Comparison of ENCODE assay signal across 17 cellular contexts in genomic region chr5:149063901-149064478, GRCh38. TPM values are rescaled to one million over a fixed set of nuclear protein-coding genes. Genes with fewer than 3 reads are reported as not detected.
DNase-seq lines count a peak whose midpoint lies in the region; ATAC-seq and TF ChIP-seq lines count a peak whose summit lies in the region.
"Had no signal": no experiment of that assay in that cellular context is flagged by ENCODE, and none has a peak within 500 bp of the region (broad histone marks: within the 10 kb centered on the region; RNA-seq: fewer than 3 reads in every experiment).

No MANE protein-coding gene starts in this region.

- H2AFZ ChIP-seq in PC-9, result no peak overlapping the region

- CTCF ChIA-PET in PC-9 (lab: Charles Lee), result interaction anchor here (0.6 to 1.2 kb wide), 3 partner anchors 10 to 51 kb away, joined by 3 read pairs; no protein-coding TSS in a partner anchor

- H3K9me3 ChIP-seq in PC-9 (ENCODE audit: insufficient read depth, low read depth) (peaks cover 9% of the 10 kb centered on the region), upper lobe of left lung (no peaks in the 10 kb centered on the region), uterus (no peaks in the 10 kb centered on the region)
- H3K9me3 ChIP-seq: prostate gland, SJCRH30 had no signal

- peak overlapping the region; percentile 99 for H3K27ac ChIP-seq in PC-9
- peak overlapping the region in 3 of 4 donors; percentile 1 to 81 (median 57) for H3K27ac ChIP-seq in upper lobe of left lung
- peak overlapping the region in 1 of 2 donors; percentile 64 for H3K27ac ChIP-seq in uterus
- H3K27ac ChIP-seq: prostate gland had no signal

- POLR2A ChIA-PET in PC-9 (lab: Charles Lee; ENCODE audit: unreplicated experiment), result interaction anchor here (0.5 to 1.2 kb wide), 4 partner anchors 12 to 294 kb away, joined by 3 to 4 read pairs (median 4); partner anchors contain the start of gene PCYOX1L

- peaks cover 42% of the 10 kb centered on the region for H3K36me3 ChIP-seq in PC-9 (ENCODE audit: low read depth)
- no peaks in the 10 kb centered on the region for H3K36me3 ChIP-seq in upper lobe of left lung
- no peaks in the 10 kb centered on the region for H3K36me3 ChIP-seq in uterus
- H3K36me3 ChIP-seq: prostate gland, SJCRH30, spleen had no signal

- peaks cover 68% of the 10 kb centered on the region for H3K4me1 ChIP-seq in PC-9 (replicated peaks; ENCODE audit: insufficient read depth)
- H3K4me1 ChIP-seq in upper lobe of left lung, result peaks cover 15 to 37% (median 22%) of the 10 kb centered on the region in 4 donors
- no peaks in the 10 kb centered on the region for H3K4me1 ChIP-seq in uterus
- H3K4me1 ChIP-seq: prostate gland had no signal

- peaks cover 47% of the 10 kb centered on the region for H3F3A ChIP-seq in PC-9 (ENCODE audit: insufficient read depth, low read depth)

- TF ChIP-seq POLR2A in upper lobe of left lung (IDR thresholded peaks at IDR 0.05) (no peak), uterus (IDR thresholded peaks at IDR 0.05) (no peak)

- intact Hi-C loops in PC-9 (cut with micrococcal nuclease; ENCODE audit: unreplicated experiment), result loop anchor here (1.0 to 5.0 kb wide), 8 partner anchors 10 to 151 kb away; no protein-coding TSS in a partner anchor
- intact Hi-C loops in uterus (cut with DNase I; ENCODE audit: low total_unique reads), result no loop called here

- H3K9me2 ChIP-seq in PC-9 (ENCODE audit: insufficient read depth), result no peaks in the 10 kb centered on the region

- no peaks in the 10 kb centered on the region for H3K27me3 ChIP-seq in PC-9 (ENCODE audit: insufficient read depth, low read depth)
- no peaks in the 10 kb centered on the region for H3K27me3 ChIP-seq in upper lobe of left lung
- H3K27me3 ChIP-seq in uterus, result no peaks in the 10 kb centered on the region
- H3K27me3 ChIP-seq: SJCRH30, spleen had no signal

- peak overlapping the region; percentile 72 for H3K4me2 ChIP-seq in PC-9

- no peaks in the 10 kb centered on the region for H4K20me1 ChIP-seq in PC-9 (ENCODE audit: insufficient read depth)

- TSS peak; percentile 45 for BruUV-seq in PC-9 (replicated peaks; lab: Mats Ljungman, UMichigan)

- ATAC-seq in upper lobe of left lung (ENCODE audit: low FRiP score in 2 of 2), result no peak

- peaks cover 36% of the 10 kb centered on the region for H3K79me2 ChIP-seq in PC-9 (ENCODE audit: low read depth)

- TF ChIP-seq CTCF in PC-9 (conservative IDR thresholded peaks at IDR 0.05) (no peak), epithelial cell of esophagus (IDR thresholded peaks at IDR 0.05; ENCODE audit: insufficient read depth, low read depth, low read length, missing control alignments) (no peak), upper lobe of left lung (IDR thresholded peaks at IDR 0.05) (no peak), uterus (IDR thresholded peaks at IDR 0.05) (no peak)

- TF ChIP-seq EP300 in upper lobe of left lung (IDR thresholded peaks at IDR 0.05), result no peak

- DNase-seq in PC-9 (peak; percentile 62 to 89), epithelial cell of esophagus (ENCODE audit: low read depth) (peak; percentile 82), kidney tubule cell (ENCODE audit: low spot score) (peak; percentile 40), upper lobe of left lung (no peak), COLO829 (ENCODE audit: low spot score) (no peak), uterus (no peak)
- no peak for DNase-seq in activated T-cell treated with anti-CD3 and anti-CD28 coated beads, Interleukin-2, amount 50 U/mL, for 1 hour
- DNase-seq: activated gamma-delta T cell treated with Interleukin-2 at 50 U/mL for 16 hours, islet precursor cell, midbrain, NCI-H1105 treated with DMSO at 0.1 percent for 48 hours, NCI-H524, nephron progenitor cell, SJCRH30, spleen had no signal

- H3K4me3 ChIP-seq in PC-9, result peak overlapping the region; percentile 40
- H3K4me3 ChIP-seq in epithelial cell of esophagus (ENCODE audit: low read length), result no peak overlapping the region
- H3K4me3 ChIP-seq in upper lobe of left lung, result no peak overlapping the region
- no peak overlapping the region for H3K4me3 ChIP-seq in uterus
- H3K4me3 ChIP-seq: prostate gland, spleen had no signal

- 70 to 83% methylated on average over 2 of the region's 2 CpGs for WGBS in upper lobe of left lung, 2 donors

RNA-seq across cellular contexts. Expression of gene SH3TC2, which starts 1.1 kb away (rescaled TPM):
- total RNA-seq in PC-9 (2021) (32.1 and 38.8 TPM in 2 replicates), upper lobe of left lung (1 to 10 TPM in 3 of 6 donors, under 1 TPM in 3; under 0.01 to 3.1 (median 1.2) TPM), uterus (1 to 10 TPM in 3 of 4 donors, under 1 TPM in 1; 0.29 to 3.5 (median 2.1) TPM)
- total RNA-seq: T-helper 1 cell treated with Interleukin-12 subunit alpha and Interleukin-12 subunit beta and Interleukin-4 antibody, amounts not matched to agents 30 ng/mL and 1 ng/mL, for 36 hours had no signal

Comparison
In these comparisons a context has a peak if more than half of its experiments do, and no peak if none do; other contexts are left out.
1. DNase-seq: peak in PC-9 (2 of 2), epithelial cell of esophagus (single experiment) and kidney tubule cell (single experiment); none in upper lobe of left lung (0 of 2), activated T-cell treated with anti-CD3 and anti-CD28 coated beads, Interleukin-2, amount 50 U/mL, for 1 hour (single experiment), COLO829 (single experiment) and uterus (0 of 2).